In genomic region chr4:178602833-178603232, GRCh38 we compare ENCODE assay signal across 1 cellular context.
TF ChIP-seq lines count a peak whose summit lies in the region.

No MANE protein-coding gene starts in this region.

TF ChIP-seq in GM23338, 12 proteins besides CTCF, POLR2A, EP300 and RAD21 (continued from another document):
- TF ChIP-seq ZNF462 (CRISPR knock-in tag; IDR thresholded peaks at IDR 0.05) (no peak), STAT1 (IDR thresholded peaks at IDR 0.05; ENCODE audit: unreplicated experiment) (no peak), ZNF331 (CRISPR knock-in tag; IDR thresholded peaks at IDR 0.05; ENCODE audit: low read depth) (no peak), ZNF114 (CRISPR knock-in tag; IDR thresholded peaks at IDR 0.05) (no peak), JUNB (IDR thresholded peaks at IDR 0.05; ENCODE audit: unreplicated experiment) (no peak), NANOG (IDR thresholded peaks at IDR 0.05; ENCODE audit: borderline replicate concordance) (no peak), POLR2AphosphoS5 (IDR thresholded peaks at IDR 0.05; ENCODE audit: low read depth) (no peak), EZH2 (IDR thresholded peaks at IDR 0.05; ENCODE audit: low read depth, unreplicated experiment) (no peak), EZH2phosphoT487 (IDR thresholded peaks at IDR 0.05; ENCODE audit: unreplicated experiment) (no peak)
- TF ChIP-seq, protein P1, sequence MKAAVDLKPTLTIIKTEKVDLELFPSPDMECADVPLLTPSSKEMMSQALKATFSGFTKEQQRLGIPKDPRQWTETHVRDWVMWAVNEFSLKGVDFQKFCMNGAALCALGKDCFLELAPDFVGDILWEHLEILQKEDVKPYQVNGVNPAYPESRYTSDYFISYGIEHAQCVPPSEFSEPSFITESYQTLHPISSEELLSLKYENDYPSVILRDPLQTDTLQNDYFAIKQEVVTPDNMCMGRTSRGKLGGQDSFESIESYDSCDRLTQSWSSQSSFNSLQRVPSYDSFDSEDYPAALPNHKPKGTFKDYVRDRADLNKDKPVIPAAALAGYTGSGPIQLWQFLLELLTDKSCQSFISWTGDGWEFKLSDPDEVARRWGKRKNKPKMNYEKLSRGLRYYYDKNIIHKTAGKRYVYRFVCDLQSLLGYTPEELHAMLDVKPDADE (IDR thresholded peaks at IDR 0.05): no peak
- TF ChIP-seq, protein P2, sequence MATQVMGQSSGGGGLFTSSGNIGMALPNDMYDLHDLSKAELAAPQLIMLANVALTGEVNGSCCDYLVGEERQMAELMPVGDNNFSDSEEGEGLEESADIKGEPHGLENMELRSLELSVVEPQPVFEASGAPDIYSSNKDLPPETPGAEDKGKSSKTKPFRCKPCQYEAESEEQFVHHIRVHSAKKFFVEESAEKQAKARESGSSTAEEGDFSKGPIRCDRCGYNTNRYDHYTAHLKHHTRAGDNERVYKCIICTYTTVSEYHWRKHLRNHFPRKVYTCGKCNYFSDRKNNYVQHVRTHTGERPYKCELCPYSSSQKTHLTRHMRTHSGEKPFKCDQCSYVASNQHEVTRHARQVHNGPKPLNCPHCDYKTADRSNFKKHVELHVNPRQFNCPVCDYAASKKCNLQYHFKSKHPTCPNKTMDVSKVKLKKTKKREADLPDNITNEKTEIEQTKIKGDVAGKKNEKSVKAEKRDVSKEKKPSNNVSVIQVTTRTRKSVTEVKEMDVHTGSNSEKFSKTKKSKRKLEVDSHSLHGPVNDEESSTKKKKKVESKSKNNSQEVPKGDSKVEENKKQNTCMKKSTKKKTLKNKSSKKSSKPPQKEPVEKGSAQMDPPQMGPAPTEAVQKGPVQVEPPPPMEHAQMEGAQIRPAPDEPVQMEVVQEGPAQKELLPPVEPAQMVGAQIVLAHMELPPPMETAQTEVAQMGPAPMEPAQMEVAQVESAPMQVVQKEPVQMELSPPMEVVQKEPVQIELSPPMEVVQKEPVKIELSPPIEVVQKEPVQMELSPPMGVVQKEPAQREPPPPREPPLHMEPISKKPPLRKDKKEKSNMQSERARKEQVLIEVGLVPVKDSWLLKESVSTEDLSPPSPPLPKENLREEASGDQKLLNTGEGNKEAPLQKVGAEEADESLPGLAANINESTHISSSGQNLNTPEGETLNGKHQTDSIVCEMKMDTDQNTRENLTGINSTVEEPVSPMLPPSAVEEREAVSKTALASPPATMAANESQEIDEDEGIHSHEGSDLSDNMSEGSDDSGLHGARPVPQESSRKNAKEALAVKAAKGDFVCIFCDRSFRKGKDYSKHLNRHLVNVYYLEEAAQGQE (IDR thresholded peaks at IDR 0.05; ENCODE audit: unreplicated experiment): no peak
